In genomic region chr11:17563248-17563647, GRCh38 we compare ENCODE assay signal across 1 cellular context.
TF ChIP-seq lines count a peak whose summit lies in the region.

No MANE protein-coding gene starts in this region.

TF ChIP-seq in H1, 55 proteins besides CTCF, POLR2A, EP300 and RAD21:
- TF ChIP-seq JUN (IDR thresholded peaks at IDR 0.05; ENCODE audit: low read depth, low read length) (no peak), CHD7 (IDR thresholded peaks at IDR 0.05; ENCODE audit: insufficient replicate concordance, low read length) (no peak), CBX8 (IDR thresholded peaks at IDR 0.05; ENCODE audit: borderline replicate concordance, low read depth, low read length) (no peak), TAF7 (optimal IDR thresholded peaks at IDR 0.05; ENCODE audit: borderline replicate concordance, low read depth, low read length) (no peak), GABPA (IDR thresholded peaks at IDR 0.05; ENCODE audit: borderline replicate concordance, insufficient read depth, low read length) (no peak), EGR1 (IDR thresholded peaks at IDR 0.05; ENCODE audit: borderline replicate concordance, low read depth, low read length) (no peak), SUZ12 (IDR thresholded peaks at IDR 0.05; ENCODE audit: low read length) (no peak), MAFK (IDR thresholded peaks at IDR 0.05; ENCODE audit: low read depth, low read length) (no peak), RNF2 (IDR thresholded peaks at IDR 0.05; ENCODE audit: borderline replicate concordance, low read depth, low read length, missing control alignments, poor library complexity, severe bottlenecking) (no peak), FOSL1 (IDR thresholded peaks at IDR 0.05; ENCODE audit: insufficient read depth, low read depth, low read length) (no peak), KDM1A (IDR thresholded peaks at IDR 0.05; ENCODE audit: borderline replicate concordance, low read length) (no peak), SIRT6 (IDR thresholded peaks at IDR 0.05; ENCODE audit: low read length) (no peak), SAP30 (IDR thresholded peaks at IDR 0.05; ENCODE audit: insufficient read depth, insufficient replicate concordance, low read length) (no peak), ASH2L (IDR thresholded peaks at IDR 0.05; ENCODE audit: low read length) (no peak), KDM5A (IDR thresholded peaks at IDR 0.05; ENCODE audit: low read length) (no peak), RFX5 (IDR thresholded peaks at IDR 0.05; ENCODE audit: borderline replicate concordance, low read depth, low read length) (no peak), BCL11A (IDR thresholded peaks at IDR 0.05; ENCODE audit: low read depth in 2 of 2, low read length in 2 of 2) (no peak)
